19 cellular contexts compared by ENCODE assay signal in the genomic region with DNA sequence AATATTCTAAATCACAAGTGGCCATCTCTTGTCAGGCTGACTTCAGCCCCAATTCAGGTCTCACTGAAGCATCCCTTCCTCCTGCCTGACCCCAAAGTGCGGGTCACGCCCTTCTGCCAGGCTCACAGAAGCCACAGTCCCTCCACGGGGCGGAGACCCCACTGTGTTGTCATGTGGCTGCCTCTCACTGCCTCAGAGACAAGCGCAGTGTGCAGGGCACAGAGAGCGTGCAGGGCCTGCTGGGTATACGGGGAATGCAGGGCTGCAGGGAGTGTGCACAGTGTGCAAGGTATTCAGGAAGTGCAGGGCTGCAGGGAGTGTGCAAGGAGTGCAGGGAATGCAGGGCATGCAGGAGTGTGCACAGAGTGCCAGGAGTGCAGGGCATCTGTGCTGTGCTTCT. TPM values are rescaled to one million over a fixed set of nuclear protein-coding genes. Genes with fewer than 3 reads are reported as not detected.
DNase-seq lines count a peak whose midpoint lies in the region; ATAC-seq, FAIRE-seq and TF ChIP-seq lines count a peak whose summit lies in the region.
"Had no signal": no experiment of that assay in that cellular context is flagged by ENCODE, and none has a peak within 500 bp of the region (broad histone marks: within the 10 kb centered on the region; RNA-seq: fewer than 3 reads in every experiment).

No MANE protein-coding gene starts in this region.

- H2AFZ ChIP-seq in OCI-LY3 (ENCODE audit: low read depth, low read length): peak overlapping the region; percentile 83; the same call in 1 of the 2 replicates

- H3K4me3 Mint-ChIP-seq in stimulated activated effector memory CD8-positive, alpha-beta T cell treated with anti-CD3 and anti-CD28 coated beads, Interleukin-12 subunit alpha, Interleukin-12 subunit beta, amount 100 ng/mL, for 72 hours: peak overlapping the region; percentile 13
- no peak overlapping the region for H3K4me3 Mint-ChIP-seq in activated naive CD4-positive, alpha-beta T cell treated with anti-CD3 and anti-CD28 coated beads for 36 hours
- H3K4me3 Mint-ChIP-seq in osteocyte (ENCODE audit: unreplicated experiment): no peak overlapping the region
- H3K4me3 Mint-ChIP-seq: activated naive CD8-positive, alpha-beta T cell had no signal

- H3K9ac ChIP-seq in OCI-LY3 (ENCODE audit: low read length): no peak overlapping the region
- H3K9ac ChIP-seq in kidney (ENCODE audit: low read length in 2 of 2): no peak overlapping the region

- H3K27ac Mint-ChIP-seq in stimulated activated effector memory CD8-positive, alpha-beta T cell treated with anti-CD3 and anti-CD28 coated beads, Interleukin-12 subunit alpha, Interleukin-12 subunit beta, amount 100 ng/mL, for 72 hours: peak overlapping the region; percentile 91
- no peak overlapping the region for H3K27ac Mint-ChIP-seq in activated naive CD4-positive, alpha-beta T cell treated with anti-CD3 and anti-CD28 coated beads for 36 hours
- H3K27ac Mint-ChIP-seq in osteocyte (ENCODE audit: unreplicated experiment): no peak overlapping the region
- H3K27ac Mint-ChIP-seq: activated naive CD8-positive, alpha-beta T cell had no signal

- DNase-seq in activated effector memory CD4-positive, alpha-beta T cell treated with anti-CD3 and anti-CD28 coated beads, Interleukin-2, amount 50 U/mL, for 16 hours: peak; percentile 57
- no peak for DNase-seq in activated effector memory CD4-positive, alpha-beta T cell treated with Interleukin-2 at 50 U/mL for 16 hours
- DNase-seq in kidney (peak; percentile 62), osteocyte (ENCODE audit: extremely low spot score, unreplicated experiment) (no peak), NCI-H187 treated with DMSO at 0.1 percent for 48 hours (lab: John Stamatoyannopoulos, UW) (no peak)
- DNase-seq in stimulated activated effector memory CD8-positive, alpha-beta T cell treated with anti-CD3 and anti-CD28 coated beads, Interleukin-12 subunit alpha, Interleukin-12 subunit beta, amount 100 ng/mL, for 72 hours (ENCODE audit: low spot score in 2 of 2): no peak
- no peak for DNase-seq in activated naive CD4-positive, alpha-beta T cell treated with anti-CD3 and anti-CD28 coated beads for 36 hours
- DNase-seq: central memory CD4-positive, alpha-beta T cell; NCI-H1048; stimulated activated CD4-positive, alpha-beta T cell treated with anti-CD3 and anti-CD28 coated beads, Interleukin-1b, Interleukin-23, amount 100 ng/mL, for 48 hours had no signal

- H3K4me1 Mint-ChIP-seq in stimulated activated effector memory CD8-positive, alpha-beta T cell treated with anti-CD3 and anti-CD28 coated beads, Interleukin-12 subunit alpha, Interleukin-12 subunit beta, amount 100 ng/mL, for 72 hours: peaks cover 19% of the 10 kb centered on the region
- H3K4me1 Mint-ChIP-seq in activated naive CD4-positive, alpha-beta T cell treated with anti-CD3 and anti-CD28 coated beads for 36 hours (ENCODE audit: low read depth): peaks cover 8% of the 10 kb centered on the region
- peaks cover 20% of the 10 kb centered on the region for H3K4me1 Mint-ChIP-seq in osteocyte (ENCODE audit: unreplicated experiment)

- no peaks in the 10 kb centered on the region for H4K20me1 ChIP-seq in OCI-LY3 (ENCODE audit: insufficient read depth, low read length)

- no peaks in the 10 kb centered on the region for H3K27me3 ChIP-seq in OCI-LY3 (ENCODE audit: low read depth, low read length)
- H3K27me3 ChIP-seq: gastroesophageal sphincter had no signal

- no peaks in the 10 kb centered on the region for H3K36me3 Mint-ChIP-seq in stimulated activated effector memory CD8-positive, alpha-beta T cell treated with anti-CD3 and anti-CD28 coated beads, Interleukin-12 subunit alpha, Interleukin-12 subunit beta, amount 100 ng/mL, for 72 hours
- H3K36me3 Mint-ChIP-seq in activated naive CD4-positive, alpha-beta T cell treated with anti-CD3 and anti-CD28 coated beads for 36 hours (ENCODE audit: low read depth): no peaks in the 10 kb centered on the region
- H3K36me3 Mint-ChIP-seq in osteocyte (ENCODE audit: unreplicated experiment): peaks cover 42% of the 10 kb centered on the region
- H3K36me3 Mint-ChIP-seq: activated naive CD8-positive, alpha-beta T cell; CD8-positive, alpha-beta memory T cell had no signal

- H3K36me3 ChIP-seq in OCI-LY3 (replicated peaks; ENCODE audit: low read depth, low read length) (no peaks in the 10 kb centered on the region), kidney (ENCODE audit: control insufficient read depth in 1 of 2, insufficient read depth in 2 of 2, low read length in 2 of 2) (peaks cover 0 to 2% of the 10 kb centered on the region in 2 donors)

- H3K4me2 ChIP-seq in OCI-LY3 (ENCODE audit: low read length): no peak overlapping the region

- no peaks in the 10 kb centered on the region for H3K27me3 Mint-ChIP-seq in activated naive CD4-positive, alpha-beta T cell treated with anti-CD3 and anti-CD28 coated beads for 36 hours (ENCODE audit: low read depth)
- no peaks in the 10 kb centered on the region for H3K27me3 Mint-ChIP-seq in osteocyte (ENCODE audit: unreplicated experiment)
- H3K27me3 Mint-ChIP-seq: activated naive CD8-positive, alpha-beta T cell had no signal

- H3K4me3 ChIP-seq in OCI-LY3 (ENCODE audit: low read length) (no peak overlapping the region), kidney (ENCODE audit: low read length in 2 of 2) (no peak overlapping the region)
- H3K4me3 ChIP-seq: gastroesophageal sphincter, SK-N-MC had no signal

- no peak for FAIRE-seq in kidney (lab: Jason Lieb, UNC)
- FAIRE-seq: A204.1, endothelial cell of umbilical vein, G401.6, urothelium cell line had no signal

- intact Hi-C loops in kidney (cut with DNase I): no loop called here
- intact Hi-C loops in activated naive CD4-positive, alpha-beta T cell treated with anti-CD3 and anti-CD28 coated beads for 36 hours (cut with micrococcal nuclease): no loop called here

- ATAC-seq in stimulated activated effector memory CD8-positive, alpha-beta T cell treated with anti-CD3 and anti-CD28 coated beads, Interleukin-12 subunit alpha, Interleukin-12 subunit beta, amount 100 ng/mL, for 72 hours: no peak
- ATAC-seq: gastroesophageal sphincter had no signal

- no peaks in the 10 kb centered on the region for H3K79me2 ChIP-seq in OCI-LY3 (ENCODE audit: low read length)

- no peaks in the 10 kb centered on the region for H3K9me3 Mint-ChIP-seq in stimulated activated effector memory CD8-positive, alpha-beta T cell treated with anti-CD3 and anti-CD28 coated beads, Interleukin-12 subunit alpha, Interleukin-12 subunit beta, amount 100 ng/mL, for 72 hours
- H3K9me3 Mint-ChIP-seq in activated naive CD4-positive, alpha-beta T cell treated with anti-CD3 and anti-CD28 coated beads for 36 hours: no peaks in the 10 kb centered on the region
- no peaks in the 10 kb centered on the region for H3K9me3 Mint-ChIP-seq in osteocyte (ENCODE audit: unreplicated experiment)
- H3K9me3 Mint-ChIP-seq: CD8-positive, alpha-beta memory T cell had no signal

- no peak for TF ChIP-seq CTCF in OCI-LY3 (IDR thresholded peaks at IDR 0.05; ENCODE audit: low read depth, low read length)
- no peak for TF ChIP-seq CTCF in kidney (IDR thresholded peaks at IDR 0.05; ENCODE audit: borderline replicate concordance, extremely low read depth, insufficient read depth)
- TF ChIP-seq CTCF in osteocyte (IDR thresholded peaks at IDR 0.05): no peak

- H3K27ac ChIP-seq in OCI-LY3 (ENCODE audit: low read length): no peak overlapping the region
- H3K27ac ChIP-seq in kidney (ENCODE audit: low read depth in 2 of 2, low read length in 2 of 2): no peak overlapping the region
- H3K27ac ChIP-seq: SK-N-MC had no signal

- H3K9me3 ChIP-seq in OCI-LY3 (ENCODE audit: insufficient read depth, low read length) (no peaks in the 10 kb centered on the region), kidney (ENCODE audit: control insufficient read depth in 1 of 2, low read length in 2 of 2) (no peaks in the 10 kb centered on the region)
- H3K9me3 ChIP-seq: gastroesophageal sphincter had no signal

- CTCF ChIA-PET in activated naive CD4-positive, alpha-beta T cell treated with anti-CD3 and anti-CD28 coated beads for 36 hours (lab: Charles Lee): interaction anchor here (1.3 kb wide), 1 partner anchor 89 kb away, joined by 3 read pairs; no protein-coding TSS in a partner anchor

- peaks cover 7% of the 10 kb centered on the region; the same call in 1 of the 2 replicates for H3K4me1 ChIP-seq in OCI-LY3 (ENCODE audit: low read length)
- no peaks in the 10 kb centered on the region for H3K4me1 ChIP-seq in kidney (ENCODE audit: control insufficient read depth in 1 of 2, insufficient read depth in 1 of 2, low read depth in 1 of 2, low read length in 2 of 2)
- H3K4me1 ChIP-seq: gastroesophageal sphincter had no signal

RNA-seq across cellular contexts. Expression of gene B3GNT7, which starts 32.7 kb away (rescaled TPM):
- total RNA-seq in kidney: 9.3 TPM
- 2.4 TPM for polyA plus RNA-seq in kidney (ENCODE audit: insufficient read depth, low read depth, low replicate concordance)
- not detected for total RNA-seq in activated naive CD4-positive, alpha-beta T cell treated with anti-CD3 and anti-CD28 coated beads for 36 hours
- 1.1 and 1.5 TPM in 2 replicates for total RNA-seq in osteocyte

Comparison
In these comparisons a context has a peak if more than half of its experiments do, and no peak if none do; other contexts are left out.
1. DNase-seq: peak in activated effector memory CD4-positive, alpha-beta T cell treated with anti-CD3 and anti-CD28 coated beads, Interleukin-2, amount 50 U/mL, for 16 hours (single experiment) and kidney (single experiment); none in activated effector memory CD4-positive, alpha-beta T cell treated with Interleukin-2 at 50 U/mL for 16 hours (single experiment), stimulated activated effector memory CD8-positive, alpha-beta T cell treated with anti-CD3 and anti-CD28 coated beads, Interleukin-12 subunit alpha, Interleukin-12 subunit beta, amount 100 ng/mL, for 72 hours (0 of 2), activated naive CD4-positive, alpha-beta T cell treated with anti-CD3 and anti-CD28 coated beads for 36 hours (single experiment), osteocyte (single experiment) and NCI-H187 treated with DMSO at 0.1 percent for 48 hours (single experiment).